ENCODE assay signal across 5 cellular contexts in the genomic region with DNA sequence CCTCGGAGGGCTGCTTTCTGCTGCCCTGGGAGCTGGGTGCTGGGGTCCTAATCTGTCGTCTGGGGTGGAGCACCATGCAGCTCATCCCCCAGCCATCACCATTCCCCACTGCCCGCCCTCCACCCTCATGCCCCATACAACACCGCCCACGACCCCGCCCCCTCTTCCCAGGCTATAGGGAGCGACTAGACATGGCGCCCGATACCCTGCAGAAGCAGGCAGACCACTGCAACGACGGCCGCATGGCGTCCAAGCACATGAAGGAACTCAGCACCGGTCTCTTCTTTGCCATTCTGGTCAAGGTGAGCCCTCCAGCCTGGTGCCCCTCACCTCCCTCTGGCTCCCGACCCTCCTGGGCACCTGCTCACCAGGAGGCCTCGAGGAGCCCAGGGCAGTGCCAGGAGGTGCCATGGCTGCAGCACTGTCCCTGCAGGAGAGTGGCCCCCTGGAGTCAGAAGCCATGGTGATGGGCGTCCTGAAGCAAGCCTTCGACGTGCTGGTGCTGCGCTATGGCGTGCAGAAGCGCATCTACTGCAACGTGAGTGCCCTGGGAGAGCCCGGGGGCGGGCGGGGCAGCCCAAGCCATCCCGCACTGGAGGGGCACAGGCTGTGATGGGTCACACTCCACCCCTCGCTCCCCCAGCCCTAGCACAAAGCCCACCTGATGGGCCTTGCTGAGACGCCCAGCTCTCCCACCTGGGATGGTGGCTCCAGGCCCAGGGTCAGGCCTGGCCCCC. TPM values are rescaled to one million over a fixed set of nuclear protein-coding genes. Genes with fewer than 3 reads are reported as not detected.
"Had no signal": no experiment of that assay in that cellular context is flagged by ENCODE, and none has a peak within 500 bp of the region (broad histone marks: within the 10 kb centered on the region; RNA-seq: fewer than 3 reads in every experiment).

No MANE protein-coding gene starts in this region.

RNA-seq across cellular contexts. Expression of a gene that starts 10.6 kb away (rescaled TPM):
- total RNA-seq: M059J, PC-3, Right ventricle myocardium superior, SJSA1 had no signal

RNA-seq across cellular contexts. Expression of a gene that starts 38.7 kb away (rescaled TPM):
- total RNA-seq: M059J, Peyer's patch, Right ventricle myocardium superior had no signal

RNA-seq across cellular contexts. Expression of a gene that starts 42.3 kb away (rescaled TPM):
- total RNA-seq: M059J, PC-3, Peyer's patch, Right ventricle myocardium superior, SJSA1 had no signal
